Comparison of ENCODE assay signal across 1 cellular context in the genomic region with DNA sequence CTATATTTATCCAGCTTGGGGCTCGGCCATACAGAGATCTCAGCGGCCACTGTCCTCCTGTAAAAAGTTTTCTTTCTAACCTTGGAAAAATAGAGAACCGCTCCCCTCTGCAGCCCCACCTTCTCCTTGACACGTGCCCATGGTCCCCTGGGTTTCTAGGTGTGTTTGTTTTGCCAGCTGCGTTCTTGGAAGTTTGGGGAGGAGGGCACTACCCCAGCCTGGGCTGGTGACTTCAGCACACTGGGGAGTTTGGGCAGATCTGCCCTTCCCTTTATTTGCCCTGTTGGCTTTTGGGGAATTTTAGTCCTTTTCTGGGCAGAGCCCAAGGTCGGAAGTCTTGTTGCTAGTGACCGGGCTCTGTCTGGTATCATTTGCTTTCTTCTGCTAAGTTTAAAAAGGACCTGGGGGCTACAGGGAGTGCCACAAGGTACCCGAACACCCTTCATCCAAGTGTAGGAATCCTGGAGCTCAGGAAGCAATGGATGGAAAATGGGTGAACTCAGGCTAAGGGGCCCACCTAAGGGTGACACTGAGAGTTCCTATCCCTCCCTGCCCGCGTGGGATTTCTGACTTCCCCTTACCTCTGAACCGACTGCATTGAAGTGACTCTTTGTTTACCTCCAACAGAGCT.
A peak's percentile ranks its signal among the peaks of the same experiment; 100 is the strongest.
TF ChIP-seq lines count a peak whose summit lies in the region.

No MANE protein-coding gene starts in this region.

TF ChIP-seq in K562, 482 proteins besides CTCF, POLR2A, EP300 and RAD21 (continued from another document and continues in another):
- no peak for TF ChIP-seq TRIM28 (IDR thresholded peaks at IDR 0.05)
- 0 out of 2 replicates have a peak, but pooled peaks have one; percentile 67 for TF ChIP-seq PTTG1 (tag; IDR thresholded peaks at IDR 0.05; ENCODE audit: low read depth)
- TF ChIP-seq RBM25 (IDR thresholded peaks at IDR 0.05; ENCODE audit: low read depth, low read length, severe bottlenecking), result no peak
- no peak for TF ChIP-seq WHSC1 (IDR thresholded peaks at IDR 0.05; ENCODE audit: low read length)
- TF ChIP-seq CBX8 (IDR thresholded peaks at IDR 0.05; ENCODE audit: borderline replicate concordance, extremely low read depth, low read depth, low read length, poor library complexity, severe bottlenecking), result no peak
- 0 out of 2 replicates have a peak, but pooled peaks have one; percentile 27 for TF ChIP-seq ZBTB17 (CRISPR knock-in tag; IDR thresholded peaks at IDR 0.05)
- TF ChIP-seq, protein P1, sequence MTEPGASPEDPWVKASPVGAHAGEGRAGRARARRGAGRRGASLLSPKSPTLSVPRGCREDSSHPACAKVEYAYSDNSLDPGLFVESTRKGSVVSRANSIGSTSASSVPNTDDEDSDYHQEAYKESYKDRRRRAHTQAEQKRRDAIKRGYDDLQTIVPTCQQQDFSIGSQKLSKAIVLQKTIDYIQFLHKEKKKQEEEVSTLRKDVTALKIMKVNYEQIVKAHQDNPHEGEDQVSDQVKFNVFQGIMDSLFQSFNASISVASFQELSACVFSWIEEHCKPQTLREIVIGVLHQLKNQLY (CRISPR knock-in tag; conservative IDR thresholded peaks at IDR 0.05), result no peak
- no peak for TF ChIP-seq POLR3A (IDR thresholded peaks at IDR 0.05; ENCODE audit: borderline replicate concordance, extremely low read depth, insufficient read depth, insufficient read length)
- TF ChIP-seq KLF6 (CRISPR knock-in tag; IDR thresholded peaks at IDR 0.05; ENCODE audit: borderline replicate concordance), result peak; percentile 86; the same call in 1 of the 2 replicates
- peak in 1 of 2 experiments; percentile 38; a peak in 1 of 4 replicates for TF ChIP-seq SRF (CRISPR knock-in tag; IDR thresholded peaks at IDR 0.05)
- TF ChIP-seq, protein P2, sequence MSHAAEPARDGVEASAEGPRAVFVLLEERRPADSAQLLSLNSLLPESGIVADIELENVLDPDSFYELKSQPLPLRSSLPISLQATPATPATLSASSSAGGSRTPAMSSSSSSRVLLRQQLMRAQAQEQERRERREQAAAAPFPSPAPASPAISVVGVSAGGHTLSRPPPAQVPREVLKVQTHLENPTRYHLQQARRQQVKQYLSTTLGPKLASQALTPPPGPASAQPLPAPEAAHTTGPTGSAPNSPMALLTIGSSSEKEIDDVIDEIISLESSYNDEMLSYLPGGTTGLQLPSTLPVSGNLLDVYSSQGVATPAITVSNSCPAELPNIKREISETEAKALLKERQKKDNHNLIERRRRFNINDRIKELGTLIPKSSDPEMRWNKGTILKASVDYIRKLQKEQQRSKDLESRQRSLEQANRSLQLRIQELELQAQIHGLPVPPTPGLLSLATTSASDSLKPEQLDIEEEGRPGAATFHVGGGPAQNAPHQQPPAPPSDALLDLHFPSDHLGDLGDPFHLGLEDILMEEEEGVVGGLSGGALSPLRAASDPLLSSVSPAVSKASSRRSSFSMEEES (CRISPR knock-in tag; IDR thresholded peaks at IDR 0.05), result no peak
- no peak for TF ChIP-seq ZNF551 (CRISPR knock-in tag; IDR thresholded peaks at IDR 0.05)
- no peak for TF ChIP-seq U2AF1 (optimal IDR thresholded peaks at IDR 0.05; ENCODE audit: low read depth, low read length)
- TF ChIP-seq BACH1 (tag; IDR thresholded peaks at IDR 0.05), result peak; percentile 65
- TF ChIP-seq PHB (CRISPR knock-in tag; IDR thresholded peaks at IDR 0.05), result no peak
- TF ChIP-seq, protein P3, sequence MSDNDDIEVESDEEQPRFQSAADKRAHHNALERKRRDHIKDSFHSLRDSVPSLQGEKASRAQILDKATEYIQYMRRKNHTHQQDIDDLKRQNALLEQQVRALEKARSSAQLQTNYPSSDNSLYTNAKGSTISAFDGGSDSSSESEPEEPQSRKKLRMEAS (CRISPR knock-in tag; IDR thresholded peaks at IDR 0.05), result no peak
- TF ChIP-seq FOXK1 (CRISPR knock-in tag; IDR thresholded peaks at IDR 0.05; ENCODE audit: borderline replicate concordance), result no peak
- TF ChIP-seq HDGF (IDR thresholded peaks at IDR 0.05), result no peak
- TF ChIP-seq, protein P4, sequence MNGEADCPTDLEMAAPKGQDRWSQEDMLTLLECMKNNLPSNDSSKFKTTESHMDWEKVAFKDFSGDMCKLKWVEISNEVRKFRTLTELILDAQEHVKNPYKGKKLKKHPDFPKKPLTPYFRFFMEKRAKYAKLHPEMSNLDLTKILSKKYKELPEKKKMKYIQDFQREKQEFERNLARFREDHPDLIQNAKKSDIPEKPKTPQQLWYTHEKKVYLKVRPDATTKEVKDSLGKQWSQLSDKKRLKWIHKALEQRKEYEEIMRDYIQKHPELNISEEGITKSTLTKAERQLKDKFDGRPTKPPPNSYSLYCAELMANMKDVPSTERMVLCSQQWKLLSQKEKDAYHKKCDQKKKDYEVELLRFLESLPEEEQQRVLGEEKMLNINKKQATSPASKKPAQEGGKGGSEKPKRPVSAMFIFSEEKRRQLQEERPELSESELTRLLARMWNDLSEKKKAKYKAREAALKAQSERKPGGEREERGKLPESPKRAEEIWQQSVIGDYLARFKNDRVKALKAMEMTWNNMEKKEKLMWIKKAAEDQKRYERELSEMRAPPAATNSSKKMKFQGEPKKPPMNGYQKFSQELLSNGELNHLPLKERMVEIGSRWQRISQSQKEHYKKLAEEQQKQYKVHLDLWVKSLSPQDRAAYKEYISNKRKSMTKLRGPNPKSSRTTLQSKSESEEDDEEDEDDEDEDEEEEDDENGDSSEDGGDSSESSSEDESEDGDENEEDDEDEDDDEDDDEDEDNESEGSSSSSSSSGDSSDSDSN (IDR thresholded peaks at IDR 0.05; ENCODE audit: borderline replicate concordance in 1 of 2, low read depth in 2 of 2, low read length in 2 of 2), result no peak
- TF ChIP-seq DMBX1 (CRISPR knock-in tag; IDR thresholded peaks at IDR 0.05; ENCODE audit: borderline replicate concordance), result peak; percentile 85; the same call in 1 of the 2 replicates
- TF ChIP-seq, protein P5, sequence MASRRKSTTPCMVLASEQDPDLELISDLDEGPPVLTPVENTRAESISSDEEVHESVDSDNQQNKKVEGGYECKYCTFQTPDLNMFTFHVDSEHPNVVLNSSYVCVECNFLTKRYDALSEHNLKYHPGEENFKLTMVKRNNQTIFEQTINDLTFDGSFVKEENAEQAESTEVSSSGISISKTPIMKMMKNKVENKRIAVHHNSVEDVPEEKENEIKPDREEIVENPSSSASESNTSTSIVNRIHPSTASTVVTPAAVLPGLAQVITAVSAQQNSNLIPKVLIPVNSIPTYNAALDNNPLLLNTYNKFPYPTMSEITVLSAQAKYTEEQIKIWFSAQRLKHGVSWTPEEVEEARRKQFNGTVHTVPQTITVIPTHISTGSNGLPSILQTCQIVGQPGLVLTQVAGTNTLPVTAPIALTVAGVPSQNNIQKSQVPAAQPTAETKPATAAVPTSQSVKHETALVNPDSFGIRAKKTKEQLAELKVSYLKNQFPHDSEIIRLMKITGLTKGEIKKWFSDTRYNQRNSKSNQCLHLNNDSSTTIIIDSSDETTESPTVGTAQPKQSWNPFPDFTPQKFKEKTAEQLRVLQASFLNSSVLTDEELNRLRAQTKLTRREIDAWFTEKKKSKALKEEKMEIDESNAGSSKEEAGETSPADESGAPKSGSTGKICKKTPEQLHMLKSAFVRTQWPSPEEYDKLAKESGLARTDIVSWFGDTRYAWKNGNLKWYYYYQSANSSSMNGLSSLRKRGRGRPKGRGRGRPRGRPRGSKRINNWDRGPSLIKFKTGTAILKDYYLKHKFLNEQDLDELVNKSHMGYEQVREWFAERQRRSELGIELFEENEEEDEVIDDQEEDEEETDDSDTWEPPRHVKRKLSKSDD (conservative IDR thresholded peaks at IDR 0.05; ENCODE audit: low read length), result no peak
- TF ChIP-seq ATF1 (CRISPR knock-in tag; IDR thresholded peaks at IDR 0.05), result no peak
- TF ChIP-seq ATF1 (tag; IDR thresholded peaks at IDR 0.05), result no peak
- TF ChIP-seq ZNF77 (CRISPR knock-in tag; IDR thresholded peaks at IDR 0.05), result no peak
- no peak for TF ChIP-seq MAFF (IDR thresholded peaks at IDR 0.05; ENCODE audit: low read length)
- TF ChIP-seq ZFP1 (CRISPR knock-in tag; IDR thresholded peaks at IDR 0.05), result peak; percentile 24; the same call in 1 of the 2 replicates
- TF ChIP-seq ZNF583 (CRISPR knock-in tag; IDR thresholded peaks at IDR 0.05), result peak; percentile 89
- no peak for TF ChIP-seq PHF20 (IDR thresholded peaks at IDR 0.05; ENCODE audit: partially characterized antibody)
- TF ChIP-seq, protein P6, sequence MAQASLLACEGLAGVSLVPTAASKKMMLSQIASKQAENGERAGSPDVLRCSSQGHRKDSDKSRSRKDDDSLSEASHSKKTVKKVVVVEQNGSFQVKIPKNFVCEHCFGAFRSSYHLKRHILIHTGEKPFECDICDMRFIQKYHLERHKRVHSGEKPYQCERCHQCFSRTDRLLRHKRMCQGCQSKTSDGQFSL (CRISPR knock-in tag; IDR thresholded peaks at IDR 0.05), result peak; percentile 31; the same call in 1 of the 2 replicates
- TF ChIP-seq, protein P6 (tag; IDR thresholded peaks at IDR 0.05), result peak in 1 of 2 experiments; percentile 83; a peak in 2 of 4 replicates
- peak; percentile 90 for TF ChIP-seq ZNF311 (CRISPR knock-in tag; IDR thresholded peaks at IDR 0.05)
- TF ChIP-seq, protein P7, sequence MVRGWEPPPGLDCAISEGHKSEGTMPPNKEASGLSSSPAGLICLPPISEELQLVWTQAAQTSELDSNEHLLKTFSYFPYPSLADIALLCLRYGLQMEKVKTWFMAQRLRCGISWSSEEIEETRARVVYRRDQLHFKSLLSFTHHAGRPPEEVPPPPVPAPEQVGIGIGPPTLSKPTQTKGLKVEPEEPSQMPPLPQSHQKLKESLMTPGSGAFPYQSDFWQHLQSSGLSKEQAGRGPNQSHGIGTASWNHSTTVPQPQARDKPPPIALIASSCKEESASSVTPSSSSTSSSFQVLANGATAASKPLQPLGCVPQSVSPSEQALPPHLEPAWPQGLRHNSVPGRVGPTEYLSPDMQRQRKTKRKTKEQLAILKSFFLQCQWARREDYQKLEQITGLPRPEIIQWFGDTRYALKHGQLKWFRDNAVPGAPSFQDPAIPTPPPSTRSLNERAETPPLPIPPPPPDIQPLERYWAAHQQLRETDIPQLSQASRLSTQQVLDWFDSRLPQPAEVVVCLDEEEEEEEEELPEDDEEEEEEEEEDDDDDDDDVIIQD (CRISPR knock-in tag; IDR thresholded peaks at IDR 0.05), result no peak
- no peak for TF ChIP-seq CHD1 (IDR thresholded peaks at IDR 0.05; ENCODE audit: low read length)
- TF ChIP-seq ZBTB8A (IDR thresholded peaks at IDR 0.05; ENCODE audit: partially characterized antibody), result no peak
- no peak for TF ChIP-seq HSF4 (CRISPR knock-in tag; IDR thresholded peaks at IDR 0.05; ENCODE audit: borderline replicate concordance)
- no peak for TF ChIP-seq EP400 (IDR thresholded peaks at IDR 0.05)
- no peak for TF ChIP-seq HCFC1 (IDR thresholded peaks at IDR 0.05; ENCODE audit: low read depth, low read length)
- TF ChIP-seq, protein P8, sequence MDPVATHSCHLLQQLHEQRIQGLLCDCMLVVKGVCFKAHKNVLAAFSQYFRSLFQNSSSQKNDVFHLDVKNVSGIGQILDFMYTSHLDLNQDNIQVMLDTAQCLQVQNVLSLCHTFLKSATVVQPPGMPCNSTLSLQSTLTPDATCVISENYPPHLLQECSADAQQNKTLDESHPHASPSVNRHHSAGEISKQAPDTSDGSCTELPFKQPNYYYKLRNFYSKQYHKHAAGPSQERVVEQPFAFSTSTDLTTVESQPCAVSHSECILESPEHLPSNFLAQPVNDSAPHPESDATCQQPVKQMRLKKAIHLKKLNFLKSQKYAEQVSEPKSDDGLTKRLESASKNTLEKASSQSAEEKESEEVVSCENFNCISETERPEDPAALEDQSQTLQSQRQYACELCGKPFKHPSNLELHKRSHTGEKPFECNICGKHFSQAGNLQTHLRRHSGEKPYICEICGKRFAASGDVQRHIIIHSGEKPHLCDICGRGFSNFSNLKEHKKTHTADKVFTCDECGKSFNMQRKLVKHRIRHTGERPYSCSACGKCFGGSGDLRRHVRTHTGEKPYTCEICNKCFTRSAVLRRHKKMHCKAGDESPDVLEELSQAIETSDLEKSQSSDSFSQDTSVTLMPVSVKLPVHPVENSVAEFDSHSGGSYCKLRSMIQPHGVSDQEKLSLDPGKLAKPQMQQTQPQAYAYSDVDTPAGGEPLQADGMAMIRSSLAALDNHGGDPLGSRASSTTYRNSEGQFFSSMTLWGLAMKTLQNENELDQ (CRISPR knock-in tag; IDR thresholded peaks at IDR 0.05; ENCODE audit: borderline replicate concordance), result no peak
- peak; percentile 74 for TF ChIP-seq BHLHE40 (IDR thresholded peaks at IDR 0.05; ENCODE audit: low read length)
- peak; percentile 68; the same call in 1 of the 2 replicates for TF ChIP-seq ZNF79 (CRISPR knock-in tag; IDR thresholded peaks at IDR 0.05; ENCODE audit: low read depth)
- no peak for TF ChIP-seq EHMT2 (IDR thresholded peaks at IDR 0.05)
- no peak for TF ChIP-seq RAD51 (IDR thresholded peaks at IDR 0.05; ENCODE audit: borderline replicate concordance, low read depth)
- TF ChIP-seq, protein P9, sequence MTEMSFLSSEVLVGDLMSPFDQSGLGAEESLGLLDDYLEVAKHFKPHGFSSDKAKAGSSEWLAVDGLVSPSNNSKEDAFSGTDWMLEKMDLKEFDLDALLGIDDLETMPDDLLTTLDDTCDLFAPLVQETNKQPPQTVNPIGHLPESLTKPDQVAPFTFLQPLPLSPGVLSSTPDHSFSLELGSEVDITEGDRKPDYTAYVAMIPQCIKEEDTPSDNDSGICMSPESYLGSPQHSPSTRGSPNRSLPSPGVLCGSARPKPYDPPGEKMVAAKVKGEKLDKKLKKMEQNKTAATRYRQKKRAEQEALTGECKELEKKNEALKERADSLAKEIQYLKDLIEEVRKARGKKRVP (CRISPR knock-in tag; IDR thresholded peaks at IDR 0.05), result no peak
- TF ChIP-seq, protein P10, sequence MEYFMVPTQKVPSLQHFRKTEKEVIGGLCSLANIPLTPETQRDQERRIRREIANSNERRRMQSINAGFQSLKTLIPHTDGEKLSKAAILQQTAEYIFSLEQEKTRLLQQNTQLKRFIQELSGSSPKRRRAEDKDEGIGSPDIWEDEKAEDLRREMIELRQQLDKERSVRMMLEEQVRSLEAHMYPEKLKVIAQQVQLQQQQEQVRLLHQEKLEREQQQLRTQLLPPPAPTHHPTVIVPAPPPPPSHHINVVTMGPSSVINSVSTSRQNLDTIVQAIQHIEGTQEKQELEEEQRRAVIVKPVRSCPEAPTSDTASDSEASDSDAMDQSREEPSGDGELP (CRISPR knock-in tag; IDR thresholded peaks at IDR 0.05; ENCODE audit: borderline replicate concordance), result 0 out of 2 replicates have a peak, but pooled peaks have one; percentile 24
- peak; percentile 68; the same call in 1 of the 2 replicates for TF ChIP-seq PTRF (tag; IDR thresholded peaks at IDR 0.05)
